Comparison of ENCODE assay signal across 8 cellular contexts in the genomic region with DNA sequence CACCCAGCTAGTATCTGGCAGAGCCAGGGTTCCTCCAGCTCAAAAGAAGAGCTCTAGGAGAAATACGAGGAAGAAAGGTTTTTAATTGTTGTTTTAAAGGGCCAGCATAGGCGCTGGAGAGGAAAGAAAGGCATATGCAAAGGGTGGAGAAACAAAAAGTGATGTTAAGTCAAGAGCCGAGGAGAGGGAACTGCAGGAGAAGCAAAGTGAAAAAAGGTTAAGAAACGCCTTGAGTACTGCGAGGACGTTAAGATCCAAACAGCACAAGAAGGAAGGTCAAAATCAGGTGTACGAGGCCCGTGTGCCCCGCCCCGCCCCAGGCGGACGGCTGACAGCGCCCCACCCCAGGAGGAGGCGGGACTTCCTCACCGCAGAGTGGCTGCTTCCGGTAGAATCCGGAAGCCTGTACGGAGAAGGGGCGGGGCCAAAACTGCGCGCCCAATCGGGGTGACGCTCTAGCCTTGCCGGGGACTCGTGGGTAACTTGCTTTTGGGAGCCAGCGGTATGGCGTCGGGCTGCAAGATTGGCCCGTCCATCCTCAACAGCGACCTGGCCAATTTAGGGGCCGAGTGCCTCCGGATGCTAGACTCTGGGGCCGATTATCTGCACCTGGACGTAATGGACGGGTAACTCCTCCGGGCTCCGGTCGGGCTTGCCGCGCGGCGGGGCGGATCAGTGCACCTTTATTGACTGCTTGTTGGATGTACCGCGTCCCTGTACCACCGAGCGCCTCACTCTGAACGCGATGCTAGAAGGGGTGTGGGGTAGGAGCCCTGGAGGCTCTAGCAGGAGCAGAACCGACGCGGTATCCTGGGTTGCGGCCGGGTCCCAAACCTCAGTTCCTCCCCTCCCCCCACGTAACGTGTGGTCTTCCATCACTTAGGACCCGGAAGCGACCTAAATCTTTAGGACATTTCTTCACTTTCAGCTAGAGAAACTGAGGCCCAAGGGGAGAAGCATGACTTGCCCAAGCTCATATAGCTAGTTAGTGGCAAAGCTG. TPM values are rescaled to one million over a fixed set of nuclear protein-coding genes. Genes with fewer than 3 reads are reported as not detected.
DNase-seq lines count a peak whose midpoint lies in the region; ATAC-seq and TF ChIP-seq lines count a peak whose summit lies in the region.

Gene RPE, plus strand, starts transcription at position 481 of the 1,000 bp plus-strand sequence. Its CDS starts 24 bp downstream, at position 505.

- no peaks in the 10 kb centered on the region for H3K27me3 ChIP-seq in AG04450 (ENCODE audit: control insufficient read depth, insufficient read depth, low read length)
- no peaks in the 10 kb centered on the region for H3K27me3 ChIP-seq in smooth muscle cell (ENCODE audit: low read depth)

- POLR2A ChIA-PET in AG04450 (lab: Yijun Ruan, JAX) = no interaction called here
- POLR2A ChIA-PET in WTC11 (lab: Charles Lee) = interaction anchor here (0.7 to 0.9 kb wide), 2 partner anchors 144 to 169 kb away, joined by 3 read pairs; partner anchors contain the start of gene KANSL1L

- H2AFZ ChIP-seq in smooth muscle cell (ENCODE audit: low read depth) = peak within 1 kb of the TSS; percentile 98

- CTCF ChIA-PET in AG04450 (lab: Charles Lee) = interaction anchor here (0.6 to 1.0 kb wide), 3 partner anchors 71 to 196 kb away, joined by 3 to 4 read pairs (median 3); no protein-coding TSS in a partner anchor
- CTCF ChIA-PET in WTC11 (lab: Charles Lee) = interaction anchor here (1.0 kb wide), 1 partner anchor 196 kb away, joined by 5 read pairs; no protein-coding TSS in a partner anchor

- peak within 1 kb of the TSS; percentile 98 for H3K4me3 Mint-ChIP-seq in WTC11

- WGBS in smooth muscle cell (ENCODE audit: low lambda C conversion rate) = 2% methylated on average over 54 of the region's 58 CpGs

- H3K36me3 Mint-ChIP-seq in WTC11 = peaks cover 6% of the 10 kb centered on the region

- peaks cover 48% of the 10 kb centered on the region for H3K79me2 ChIP-seq in smooth muscle cell (ENCODE audit: low read depth)

- H3K9me3 ChIP-seq in AG04450 (ENCODE audit: control insufficient read depth, insufficient read depth, low read length) (no peaks in the 10 kb centered on the region; the same call in 1 of the 2 replicates), smooth muscle cell (replicated peaks; ENCODE audit: low read depth) (no peaks in the 10 kb centered on the region)

- H3K27ac ChIP-seq in AG04450 (ENCODE audit: low read depth, low read length) (no peak within 1 kb of the TSS), smooth muscle cell (ENCODE audit: low read depth) (peak within 1 kb of the TSS; percentile 24)

- H3K4me1 ChIP-seq in smooth muscle cell (ENCODE audit: low read depth) = peaks cover 10% of the 10 kb centered on the region

- ATAC-seq in GM18909 (IDR thresholded peaks at IDR 0.05; ENCODE audit: poor library complexity, unreplicated experiment) (peak; percentile 100), HG03175 (IDR thresholded peaks at IDR 0.05; ENCODE audit: unreplicated experiment) (peak; percentile 99), WTC11 (peak; percentile 99)

- H3K4me1 Mint-ChIP-seq in WTC11 = peaks cover 25% of the 10 kb centered on the region

- peaks cover 8% of the 10 kb centered on the region; the same call in 1 of the 2 replicates for H3K9me3 Mint-ChIP-seq in WTC11

- H3K9ac ChIP-seq in smooth muscle cell (ENCODE audit: low read depth) = peak within 1 kb of the TSS; percentile 66

- H3K27me3 Mint-ChIP-seq in WTC11 (ENCODE audit: low read depth) = peaks cover 11% of the 10 kb centered on the region

- no peaks in the 10 kb centered on the region for H3K36me3 ChIP-seq in smooth muscle cell (ENCODE audit: low read depth)

- H4K20me1 ChIP-seq in smooth muscle cell (ENCODE audit: low read depth) = peaks cover 41% of the 10 kb centered on the region

- H3K4me3 ChIP-seq in AG04450 (ENCODE audit: low read depth, low read length) (peak within 1 kb of the TSS; percentile 93), cardiac fibroblast (replicated peaks in 1 of 2; ENCODE audit: low read depth in 2 of 2, low read length in 2 of 2) (peak within 1 kb of the TSS; percentile 95 to 97), smooth muscle cell (peak within 1 kb of the TSS; percentile 79)

- DNase-seq in AG04450 (ENCODE audit: low read depth, low spot score) (peak; percentile 70), NCI-H226 (peak; percentile 70), WTC11 (ENCODE audit: low spot score) (peak; percentile 97), cardiac fibroblast (ENCODE audit: low read depth in 2 of 2) (peak; percentile 94 to 95), iPS-NIHi7 (ENCODE audit: extremely low spot score) (peak; percentile 97), smooth muscle cell (lab: John Stamatoyannopoulos, UW; ENCODE audit: unreplicated experiment) (peak; percentile 83)

- TF ChIP-seq CTCF in AG04450 (IDR thresholded peaks at IDR 0.05; ENCODE audit: low read depth, low read length) (no peak), WTC11 (IDR thresholded peaks at IDR 0.05) (no peak), cardiac fibroblast (IDR thresholded peaks at IDR 0.05; ENCODE audit: low read depth, low read length) (no peak), smooth muscle cell (IDR thresholded peaks at IDR 0.05; ENCODE audit: borderline replicate concordance, insufficient read depth, poor library complexity, severe bottlenecking) (no peak)

- no peaks in the 10 kb centered on the region for H3F3A ChIP-seq in smooth muscle cell (ENCODE audit: low read depth)

- peak within 1 kb of the TSS; percentile 94 for H3K27ac Mint-ChIP-seq in WTC11

- peak within 1 kb of the TSS; percentile 90 for H3K4me2 ChIP-seq in smooth muscle cell

TF ChIP-seq in WTC11, 78 proteins besides CTCF, POLR2A, EP300 and RAD21 (continues in another document):
- TF ChIP-seq NR2C2 (CRISPR knock-in tag; IDR thresholded peaks at IDR 0.05) (no peak), FOXK1 (CRISPR knock-in tag; IDR thresholded peaks at IDR 0.05) (peak; percentile 30; the same call in 1 of the 2 replicates), CREB1 (CRISPR knock-in tag; IDR thresholded peaks at IDR 0.05) (no peak), E2F5 (CRISPR knock-in tag; IDR thresholded peaks at IDR 0.05) (0 out of 2 replicates have a peak, but pooled peaks have one; percentile 42), ZNF121 (CRISPR knock-in tag; IDR thresholded peaks at IDR 0.05) (no peak), KAT7 (CRISPR knock-in tag; IDR thresholded peaks at IDR 0.05; ENCODE audit: borderline replicate concordance) (0 out of 2 replicates have a peak, but pooled peaks have one; percentile 35), ZNF671 (CRISPR knock-in tag; IDR thresholded peaks at IDR 0.05) (no peak)
- TF ChIP-seq, protein P1, sequence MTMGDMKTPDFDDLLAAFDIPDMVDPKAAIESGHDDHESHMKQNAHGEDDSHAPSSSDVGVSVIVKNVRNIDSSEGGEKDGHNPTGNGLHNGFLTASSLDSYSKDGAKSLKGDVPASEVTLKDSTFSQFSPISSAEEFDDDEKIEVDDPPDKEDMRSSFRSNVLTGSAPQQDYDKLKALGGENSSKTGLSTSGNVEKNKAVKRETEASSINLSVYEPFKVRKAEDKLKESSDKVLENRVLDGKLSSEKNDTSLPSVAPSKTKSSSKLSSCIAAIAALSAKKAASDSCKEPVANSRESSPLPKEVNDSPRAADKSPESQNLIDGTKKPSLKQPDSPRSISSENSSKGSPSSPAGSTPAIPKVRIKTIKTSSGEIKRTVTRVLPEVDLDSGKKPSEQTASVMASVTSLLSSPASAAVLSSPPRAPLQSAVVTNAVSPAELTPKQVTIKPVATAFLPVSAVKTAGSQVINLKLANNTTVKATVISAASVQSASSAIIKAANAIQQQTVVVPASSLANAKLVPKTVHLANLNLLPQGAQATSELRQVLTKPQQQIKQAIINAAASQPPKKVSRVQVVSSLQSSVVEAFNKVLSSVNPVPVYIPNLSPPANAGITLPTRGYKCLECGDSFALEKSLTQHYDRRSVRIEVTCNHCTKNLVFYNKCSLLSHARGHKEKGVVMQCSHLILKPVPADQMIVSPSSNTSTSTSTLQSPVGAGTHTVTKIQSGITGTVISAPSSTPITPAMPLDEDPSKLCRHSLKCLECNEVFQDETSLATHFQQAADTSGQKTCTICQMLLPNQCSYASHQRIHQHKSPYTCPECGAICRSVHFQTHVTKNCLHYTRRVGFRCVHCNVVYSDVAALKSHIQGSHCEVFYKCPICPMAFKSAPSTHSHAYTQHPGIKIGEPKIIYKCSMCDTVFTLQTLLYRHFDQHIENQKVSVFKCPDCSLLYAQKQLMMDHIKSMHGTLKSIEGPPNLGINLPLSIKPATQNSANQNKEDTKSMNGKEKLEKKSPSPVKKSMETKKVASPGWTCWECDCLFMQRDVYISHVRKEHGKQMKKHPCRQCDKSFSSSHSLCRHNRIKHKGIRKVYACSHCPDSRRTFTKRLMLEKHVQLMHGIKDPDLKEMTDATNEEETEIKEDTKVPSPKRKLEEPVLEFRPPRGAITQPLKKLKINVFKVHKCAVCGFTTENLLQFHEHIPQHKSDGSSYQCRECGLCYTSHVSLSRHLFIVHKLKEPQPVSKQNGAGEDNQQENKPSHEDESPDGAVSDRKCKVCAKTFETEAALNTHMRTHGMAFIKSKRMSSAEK (CRISPR knock-in tag; IDR thresholded peaks at IDR 0.05; ENCODE audit: borderline replicate concordance) = no peak
- TF ChIP-seq, protein P2, sequence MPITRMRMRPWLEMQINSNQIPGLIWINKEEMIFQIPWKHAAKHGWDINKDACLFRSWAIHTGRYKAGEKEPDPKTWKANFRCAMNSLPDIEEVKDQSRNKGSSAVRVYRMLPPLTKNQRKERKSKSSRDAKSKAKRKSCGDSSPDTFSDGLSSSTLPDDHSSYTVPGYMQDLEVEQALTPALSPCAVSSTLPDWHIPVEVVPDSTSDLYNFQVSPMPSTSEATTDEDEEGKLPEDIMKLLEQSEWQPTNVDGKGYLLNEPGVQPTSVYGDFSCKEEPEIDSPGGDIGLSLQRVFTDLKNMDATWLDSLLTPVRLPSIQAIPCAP (CRISPR knock-in tag; IDR thresholded peaks at IDR 0.05) = no peak

RNA-seq across cellular contexts. Expression of gene RPE, which starts in this region (rescaled TPM):
- polyA plus RNA-seq in AG04450 (2011; rRNA removed) = 68.4 and 73.3 TPM in 2 replicates
- polyA minus RNA-seq in AG04450 (2011; rRNA and poly(A)+ RNA removed) = 84.1 and 95.3 TPM in 2 replicates
- total RNA-seq in WTC11 (2021) = 61.3 to 66.5 TPM (median 63.9 TPM) in 3 replicates
- 53.2 and 64.3 TPM in 2 replicates for total RNA-seq in smooth muscle cell
- polyA plus RNA-seq in smooth muscle cell = 24.3 and 25.1 TPM in 2 replicates
